In the genomic region with DNA sequence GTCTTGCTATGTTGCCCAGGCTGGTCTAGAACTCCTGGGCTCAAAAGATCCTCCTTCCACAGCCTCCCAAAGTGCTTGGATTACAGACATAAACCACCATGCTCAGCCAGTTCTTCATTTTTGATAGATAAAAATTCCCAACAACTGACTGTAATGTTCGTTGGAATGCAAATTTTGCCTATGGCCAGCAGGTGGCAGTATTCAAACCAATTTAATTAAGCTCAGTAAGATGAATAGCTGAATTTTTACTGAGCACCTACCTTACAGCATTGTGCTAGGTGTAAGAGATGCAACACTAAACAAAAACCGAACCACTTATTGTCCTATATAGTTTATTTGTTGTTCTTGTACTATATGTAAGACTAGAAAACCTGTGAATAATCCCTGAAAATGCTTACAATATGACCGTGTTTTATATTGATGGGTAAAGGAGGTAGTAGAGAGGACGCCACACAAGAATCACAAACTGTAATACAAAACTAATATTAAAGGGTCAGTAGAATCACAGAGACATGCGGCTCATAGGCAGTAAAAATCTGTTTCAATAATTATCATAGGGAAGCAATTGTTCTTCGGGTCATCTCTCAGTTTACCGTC, we compare ENCODE assay signal across 1 cellular context.
TF ChIP-seq lines count a peak whose summit lies in the region.

No MANE protein-coding gene starts in this region.

TF ChIP-seq in endothelial cell of umbilical vein, 7 proteins besides CTCF, POLR2A, EP300 and RAD21:
- no peak for TF ChIP-seq EZH2 (IDR thresholded peaks at IDR 0.05; ENCODE audit: borderline replicate concordance, low read depth, low read length, severe bottlenecking)
- no peak for TF ChIP-seq FOS (IDR thresholded peaks at IDR 0.05; ENCODE audit: borderline replicate concordance, insufficient read depth, low read length)
- TF ChIP-seq MYC (IDR thresholded peaks at IDR 0.05; ENCODE audit: low read depth, low read length) = no peak
- no peak for TF ChIP-seq GATA2 (IDR thresholded peaks at IDR 0.05; ENCODE audit: insufficient read depth, insufficient read length, low read depth, low read length)
- no peak for TF ChIP-seq POLR2AphosphoS5 (IDR thresholded peaks at IDR 0.05; ENCODE audit: insufficient read depth, low read depth, low read length)
- TF ChIP-seq, protein P1, sequence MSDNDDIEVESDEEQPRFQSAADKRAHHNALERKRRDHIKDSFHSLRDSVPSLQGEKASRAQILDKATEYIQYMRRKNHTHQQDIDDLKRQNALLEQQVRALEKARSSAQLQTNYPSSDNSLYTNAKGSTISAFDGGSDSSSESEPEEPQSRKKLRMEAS (IDR thresholded peaks at IDR 0.05; ENCODE audit: insufficient read depth, insufficient read length) = no peak
- TF ChIP-seq JUN (IDR thresholded peaks at IDR 0.05; ENCODE audit: borderline replicate concordance, insufficient read depth, insufficient read length, low read depth) = no peak
TF ChIP-seq in endothelial cell of umbilical vein: peak in this region for 0.
